In genomic region chr6:125865015-125865414, GRCh38 we compare ENCODE assay signal across 25 cellular contexts.
"Had no signal": no experiment of that assay in that cellular context is flagged by ENCODE, and none has a peak within 500 bp of the region (broad histone marks: within the 10 kb centered on the region; RNA-seq: fewer than 3 reads in every experiment).

No MANE protein-coding gene starts in this region.

- H3K4me1 ChIP-seq: ascending aorta had no signal

- H3K27ac ChIP-seq: ascending aorta, body of pancreas, SK-N-MC, WERI-Rb-1 had no signal

- H3K36me3 ChIP-seq: ascending aorta, WERI-Rb-1 had no signal

- H3K4me3 ChIP-seq: ascending aorta, body of pancreas, SK-N-MC had no signal

- H3K27me3 ChIP-seq: ascending aorta, body of pancreas had no signal

- DNase-seq: activated CD4-positive, alpha-beta memory T cell treated with anti-CD3 and anti-CD28 coated beads, Interleukin-2, amount 10 ng/mL, durations not matched to agents 7 days and 5 days; activated CD4-positive, alpha-beta T cell treated with anti-CD3 and anti-CD28 coated beads for 36 hours; activated CD4-positive, alpha-beta T cell treated with anti-CD3 and anti-CD28 coated beads, Interleukin-2, amount 50 U/mL, for 1 hour; activated naive CD4-positive, alpha-beta T cell treated with anti-CD3 and anti-CD28 coated beads, Interleukin-2, amount 50 U/mL, for 16 hours; activated naive CD8-positive, alpha-beta T cell treated with anti-CD3 and anti-CD28 coated beads, Interleukin-2, amount 10 ng/mL, durations not matched to agents 7 days and 5 days; activated T-cell treated with anti-CD3 and anti-CD28 coated beads for 4 hours; activated T-cell treated with anti-CD3 and anti-CD28 coated beads, Interleukin-2, amount 50 U/mL, for 48 hours; body of pancreas; Karpas-422; NCI-H1105 treated with DMSO at 0.1 percent for 48 hours; NCI-H1436 treated with DMSO at 0.1 percent for 48 hours; NCI-H187; NCI-H2081; NCI-H510A treated with DMSO at 0.1 percent for 48 hours; NCI-H69; NK-92 treated with Interleukin-12 subunit alpha and Interleukin-12 subunit beta, amount 100 ng/mL, for 24 hours; OCI-M1; RPMI8226; T-helper 1 cell had no signal

- ATAC-seq: activated CD4-positive, alpha-beta T cell treated with anti-CD3 and anti-CD28 coated beads for 36 hours; activated T-helper 17 cell treated with anti-CD3 and anti-CD28 coated beads, Interleukin-2, amount 50 U/mL, for 72 hours; body of pancreas; Panc1; Right ventricle myocardium inferior had no signal

- H3K9me3 ChIP-seq: ascending aorta, body of pancreas had no signal
